Comparison of ENCODE assay signal across 16 cellular contexts in the genomic region with DNA sequence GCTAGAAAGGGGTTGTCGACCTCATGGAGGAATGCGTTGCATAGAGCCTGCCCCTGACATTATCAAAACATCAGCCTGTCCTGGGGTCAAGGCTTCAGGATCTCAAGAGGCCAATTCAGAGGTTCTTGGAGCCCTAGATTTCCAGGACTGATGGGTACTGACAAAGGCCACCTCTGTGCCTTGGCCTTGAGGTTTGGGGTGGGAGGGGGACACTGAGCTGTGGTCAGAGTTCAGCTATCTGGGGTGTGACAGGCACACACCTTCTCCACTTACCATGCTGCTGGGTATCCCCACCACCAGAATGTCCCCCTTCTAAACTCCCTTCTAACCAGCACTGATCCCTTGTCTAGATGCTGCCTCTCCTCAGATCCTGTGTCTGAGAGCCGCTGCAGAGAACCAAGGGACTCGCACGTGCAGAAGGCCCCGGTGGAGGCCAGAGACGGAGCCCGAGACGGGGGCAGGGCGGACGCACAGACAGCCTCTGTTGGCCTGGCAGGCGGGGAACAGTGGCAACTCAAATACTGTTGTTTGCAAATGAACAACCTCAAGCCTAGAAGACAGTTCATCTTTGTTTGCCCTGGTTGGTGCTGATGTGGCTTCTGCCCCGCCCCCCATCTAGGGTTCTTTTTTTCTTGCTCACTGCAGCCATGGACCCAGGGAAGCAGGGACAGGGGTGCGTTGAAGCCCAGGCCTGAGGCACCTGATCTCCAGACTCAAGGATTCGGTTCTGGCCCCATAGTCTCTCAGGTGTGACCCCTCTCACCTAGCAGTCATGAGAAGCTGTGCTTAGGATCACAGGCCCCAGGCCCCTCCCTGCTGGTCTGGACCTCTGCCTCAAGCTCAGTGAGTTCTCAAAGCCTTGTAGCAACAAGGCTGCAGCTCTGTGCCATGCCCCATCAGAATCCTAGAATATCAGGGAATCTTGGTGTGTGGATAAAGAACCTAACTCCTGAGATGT. TPM values are rescaled to one million over a fixed set of nuclear protein-coding genes. Genes with fewer than 3 reads are reported as not detected.
DNase-seq lines count a peak whose midpoint lies in the region; ATAC-seq and TF ChIP-seq lines count a peak whose summit lies in the region.
"Had no signal": no experiment of that assay in that cellular context is flagged by ENCODE, and none has a peak within 500 bp of the region (broad histone marks: within the 10 kb centered on the region; RNA-seq: fewer than 3 reads in every experiment).

No MANE protein-coding gene starts in this region.

- H3K9me3 Mint-ChIP-seq in activated CD8-positive, alpha-beta T cell treated with anti-CD3 and anti-CD28 coated beads for 36 hours: no peaks in the 10 kb centered on the region
- H3K9me3 Mint-ChIP-seq: activated naive CD8-positive, alpha-beta T cell treated with anti-CD3 and anti-CD28 coated beads, Interleukin-2, amount 50 U/mL, for 24 hours; CD4-positive, alpha-beta T cell; memory B cell; type B pancreatic cell had no signal

- H3K9ac ChIP-seq in rectal smooth muscle tissue (ENCODE audit: low read length): no peak overlapping the region

- intact Hi-C loops in heart right ventricle (cut with DNase I): no loop called here
- intact Hi-C loops in left cardiac atrium (cut with DNase I): no loop called here
- intact Hi-C loops in activated CD8-positive, alpha-beta T cell treated with anti-CD3 and anti-CD28 coated beads for 36 hours (cut with micrococcal nuclease): no loop called here

- no peak overlapping the region for H3K4me3 Mint-ChIP-seq in activated CD8-positive, alpha-beta T cell treated with anti-CD3 and anti-CD28 coated beads for 36 hours
- H3K4me3 Mint-ChIP-seq: activated naive CD8-positive, alpha-beta T cell treated with anti-CD3 and anti-CD28 coated beads, Interleukin-2, amount 50 U/mL, for 24 hours; CD4-positive, alpha-beta T cell; memory B cell; type B pancreatic cell had no signal

- H3K4me3 ChIP-seq in heart right ventricle (no peak overlapping the region), rectal smooth muscle tissue (ENCODE audit: low read length) (no peak overlapping the region)

- H3K4me1 ChIP-seq in heart right ventricle: peaks cover 10 to 49% (median 29%) of the 10 kb centered on the region in 9 donors
- peaks cover 3% of the 10 kb centered on the region for H3K4me1 ChIP-seq in rectal smooth muscle tissue (ENCODE audit: control insufficient read depth, insufficient read depth, low read length)

- H3K36me3 ChIP-seq in heart right ventricle (no peaks in the 10 kb centered on the region), rectal smooth muscle tissue (ENCODE audit: control insufficient read depth, insufficient read depth, low read length) (no peaks in the 10 kb centered on the region)

- ATAC-seq in heart right ventricle (no peak), left cardiac atrium (no peak), left lobe of liver (no peak), GM19452 (IDR thresholded peaks at IDR 0.05; ENCODE audit: unreplicated experiment) (no peak), HG02678 (IDR thresholded peaks at IDR 0.05; ENCODE audit: unreplicated experiment) (no peak)
- ATAC-seq in activated CD8-positive, alpha-beta T cell treated with anti-CD3 and anti-CD28 coated beads for 36 hours: no peak
- ATAC-seq: activated naive CD8-positive, alpha-beta T cell treated with anti-CD3 and anti-CD28 coated beads, Interleukin-2, amount 50 U/mL, for 24 hours had no signal

- H3K4me1 Mint-ChIP-seq in activated CD8-positive, alpha-beta T cell treated with anti-CD3 and anti-CD28 coated beads for 36 hours (ENCODE audit: low read depth): peaks cover 2% of the 10 kb centered on the region

- H3K27me3 ChIP-seq in heart right ventricle: no peaks in the 10 kb centered on the region
- H3K27me3 ChIP-seq in rectal smooth muscle tissue (ENCODE audit: control insufficient read depth, insufficient read depth, low read length): no peaks in the 10 kb centered on the region

- H3K27ac Mint-ChIP-seq in activated CD8-positive, alpha-beta T cell treated with anti-CD3 and anti-CD28 coated beads for 36 hours: no peak overlapping the region
- H3K27ac Mint-ChIP-seq: activated naive CD8-positive, alpha-beta T cell treated with anti-CD3 and anti-CD28 coated beads, Interleukin-2, amount 50 U/mL, for 24 hours; CD4-positive, alpha-beta T cell; memory B cell; type B pancreatic cell had no signal

- POLR2A ChIA-PET in activated CD8-positive, alpha-beta T cell treated with anti-CD3 and anti-CD28 coated beads for 36 hours (lab: Charles Lee): no interaction called here

- no peaks in the 10 kb centered on the region for H3K27me3 Mint-ChIP-seq in activated CD8-positive, alpha-beta T cell treated with anti-CD3 and anti-CD28 coated beads for 36 hours
- H3K27me3 Mint-ChIP-seq: activated naive CD8-positive, alpha-beta T cell treated with anti-CD3 and anti-CD28 coated beads, Interleukin-2, amount 50 U/mL, for 24 hours; CD4-positive, alpha-beta T cell; memory B cell; type B pancreatic cell had no signal

- no peaks in the 10 kb centered on the region for H3K36me3 Mint-ChIP-seq in activated CD8-positive, alpha-beta T cell treated with anti-CD3 and anti-CD28 coated beads for 36 hours (ENCODE audit: low read depth)
- H3K36me3 Mint-ChIP-seq: memory B cell, type B pancreatic cell had no signal

- whole genome bisulfite sequencing in heart right ventricle, 2 donors: 91 to 92% methylated on average over 15 of the region's 15 CpGs

- H3K27ac ChIP-seq in heart right ventricle (peak overlapping the region in 8 of 10 donors; percentile 7 to 71 (median 54)), rectal smooth muscle tissue (ENCODE audit: low read depth, low read length) (peak overlapping the region; percentile 17)

- TF ChIP-seq CTCF in heart right ventricle (IDR thresholded peaks at IDR 0.05): no peak
- TF ChIP-seq CTCF in activated CD8-positive, alpha-beta T cell treated with anti-CD3 and anti-CD28 coated beads for 36 hours (IDR thresholded peaks at IDR 0.05): no peak

- H3K9me3 ChIP-seq in heart right ventricle: no peaks in the 10 kb centered on the region

- no peak for DNase-seq in heart right ventricle
- DNase-seq in left cardiac atrium: no peak
- DNase-seq in left lobe of liver (ENCODE audit: low spot score): peak; percentile 37
- DNase-seq in DMS79 (lab: John Stamatoyannopoulos, UW): no peak
- DNase-seq in activated CD8-positive, alpha-beta T cell treated with anti-CD3 and anti-CD28 coated beads for 36 hours: no peak
- DNase-seq: activated CD4-positive, CD25-positive, alpha-beta regulatory T cell treated with anti-CD3 and anti-CD28 coated beads, Interleukin-2, amount 50 U/mL, for 72 hours; activated naive CD8-positive, alpha-beta T cell treated with anti-CD3 and anti-CD28 coated beads, Interleukin-2, amount 50 U/mL, for 24 hours; activated T-cell treated with anti-CD3 and anti-CD28 coated beads for 4 hours; CD4-positive, alpha-beta T cell; NCI-H1694 treated with DMSO at 0.1 percent for 48 hours; NCI-H524 had no signal

- CTCF ChIA-PET in activated CD8-positive, alpha-beta T cell treated with anti-CD3 and anti-CD28 coated beads for 36 hours (lab: Charles Lee): interaction anchor here (0.6 kb wide), 1 partner anchor 104 kb away, joined by 3 read pairs; no protein-coding TSS in a partner anchor

RNA-seq across cellular contexts. Expression of gene CSF1, which starts 28.1 kb away (rescaled TPM):
- 10 to 100 TPM in 6 of 10 donors, 1 to 10 TPM in 4; 6.3 to 26.2 (median 12.3) TPM for total RNA-seq in heart right ventricle
- 10 to 100 TPM; 11.5 to 15.1 TPM for polyA plus RNA-seq in heart right ventricle
- total RNA-seq in left cardiac atrium: 10 to 100 TPM; 30.8 to 44.1 TPM
- total RNA-seq in left lobe of liver: 12.5 TPM
- total RNA-seq in activated CD8-positive, alpha-beta T cell treated with anti-CD3 and anti-CD28 coated beads for 36 hours: 10 to 100 TPM; 28.3 to 33.3 TPM
